8 cellular contexts compared by ENCODE assay signal in the genomic region with DNA sequence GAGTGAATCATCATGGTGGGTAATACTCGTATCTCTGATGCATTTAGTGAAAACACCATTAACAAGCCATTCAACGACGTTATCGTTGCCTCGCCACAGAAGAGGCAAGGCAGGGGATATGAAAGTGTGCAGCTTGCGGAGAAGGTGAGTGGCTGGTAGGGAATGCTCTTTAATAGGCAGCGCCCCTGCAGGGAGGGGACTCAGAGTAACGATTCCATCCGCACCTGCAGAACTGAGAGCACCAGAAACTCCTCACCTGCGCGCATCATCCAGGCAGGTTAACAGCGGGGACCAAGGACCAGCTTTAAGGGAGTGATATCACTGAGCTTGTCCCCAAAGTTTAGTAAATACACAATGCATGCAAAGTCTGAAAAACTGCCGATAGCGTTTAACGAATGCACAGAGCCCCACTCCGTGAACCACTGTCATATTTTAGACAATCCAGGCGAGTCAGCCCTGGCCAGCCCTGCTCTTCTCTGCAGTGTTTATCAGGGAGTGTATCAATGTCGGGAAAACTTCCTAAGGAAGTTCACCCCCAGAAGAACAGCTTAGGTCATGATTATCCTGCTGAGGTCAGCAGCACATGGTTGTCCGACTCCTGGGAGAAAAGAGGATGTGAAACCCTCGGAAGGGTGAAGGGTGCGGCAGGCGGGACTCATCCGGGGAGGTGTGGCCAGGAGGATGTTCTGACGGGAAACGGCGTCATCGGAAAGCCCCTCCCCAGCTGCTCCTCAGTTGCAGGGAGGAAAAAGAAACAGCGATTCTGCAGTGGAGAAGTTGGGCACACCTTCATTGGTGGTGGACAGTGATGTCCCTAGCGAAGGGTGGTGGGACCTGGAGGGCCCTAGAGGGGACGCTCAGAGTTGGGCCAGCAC.
DNase-seq lines count a peak whose midpoint lies in the region; ATAC-seq, FAIRE-seq and TF ChIP-seq lines count a peak whose summit lies in the region.

No MANE protein-coding gene starts in this region.

- peaks cover 42 to 82% of the 10 kb centered on the region in 2 experiments for H3K27me3 ChIP-seq in K562 (ENCODE audit: control insufficient read depth in 2 of 2, insufficient read depth in 2 of 2, low read length in 2 of 2)
- peaks cover 0 to 17% (median 3%) of the 10 kb centered on the region in 3 donors for H3K27me3 ChIP-seq in stomach

- no peak overlapping the region; a peak in 1 of 4 replicates for H3K9ac ChIP-seq in K562 (ENCODE audit: insufficient read depth in 1 of 2, low read depth in 2 of 2, low read length in 2 of 2)

- no peak for FAIRE-seq in K562 (lab: Jason Lieb, UNC)

- H3K27ac ChIP-seq in K562 (ENCODE audit: extremely low read depth, low read depth, low read length) (no peak overlapping the region), stomach (peak overlapping the region in 3 of 5 donors; percentile 8 to 66 (median 60))

- intact Hi-C loops in K562 (cut with micrococcal nuclease) (no loop called here), stomach (cut with DNase I; ENCODE audit: low total_unique reads) (no loop called here)

- no TSS peak for BruUV-seq in K562 (replicated peaks; lab: Mats Ljungman, UMichigan)

- H3K4me3 ChIP-seq in K562 (no peak overlapping the region), stomach (no peak overlapping the region)

- TF ChIP-seq RAD21 in K562 (CRISPR knock-in tag; conservative IDR thresholded peaks at IDR 0.05 in 1 of 2, IDR thresholded peaks at IDR 0.05 in 1 of 2) = no peak

- DNase-seq in NCI-H82 (lab: John Stamatoyannopoulos, UW) = peak; percentile 36
- DNase-seq in NCI-H82 treated with DMSO at 0.1 percent for 48 hours (lab: John Stamatoyannopoulos, UW; ENCODE audit: unreplicated experiment) = no peak
- DNase-seq in T-helper 1 cell = peak in 4 of 5 donors; percentile 24 to 77 (median 38)
- DNase-seq in K562 (ENCODE audit: extremely low read depth in 1 of 4, low spot score in 3 of 4) = peak in 1 of 4 experiments; percentile 28
- DNase-seq in medulla oblongata (ENCODE audit: extremely low spot score) = peak; percentile 88
- peak; percentile 57 for DNase-seq in stomach
- DNase-seq in NCI-H1436 (lab: John Stamatoyannopoulos, UW) = no peak
- no peak for DNase-seq in NCI-H2081 treated with DMSO at 0.1 percent for 48 hours (lab: John Stamatoyannopoulos, UW)

- H2AFZ ChIP-seq in K562 (ENCODE audit: low read depth, low read length) = no peak overlapping the region

- H3K4me2 ChIP-seq in K562 (ENCODE audit: insufficient read depth, low read length) = no peak overlapping the region

- no peaks in the 10 kb centered on the region for H3K4me1 ChIP-seq in K562 (replicated peaks in 1 of 2; ENCODE audit: control insufficient read depth in 2 of 2, insufficient read depth in 2 of 2, low read length in 2 of 2)
- H3K4me1 ChIP-seq in stomach = no peaks in the 10 kb centered on the region

- H3K9me3 ChIP-seq in K562 (replicated peaks; ENCODE audit: control insufficient read depth, insufficient read depth, low read depth, low read length) = peaks cover 3% of the 10 kb centered on the region; the same call in 1 of the 2 replicates
- H3K9me3 ChIP-seq in stomach = peaks cover 0 to 14% (median 5%) of the 10 kb centered on the region in 4 donors

- no peak for TF ChIP-seq POLR2A in K562 (conservative IDR thresholded peaks at IDR 0.05)
- TF ChIP-seq POLR2A in stomach (IDR thresholded peaks at IDR 0.05) = no peak

- CTCF ChIA-PET in K562 (lab: Yijun Ruan, JAX; ENCODE audit: low intra/inter-chr PET ratio) = no interaction called here

- no peaks in the 10 kb centered on the region for H3K36me3 ChIP-seq in K562 (ENCODE audit: control insufficient read depth, insufficient read depth, low read length)
- no peaks in the 10 kb centered on the region for H3K36me3 ChIP-seq in stomach

- H3K79me2 ChIP-seq in K562 (ENCODE audit: control insufficient read depth, insufficient read depth, low read length) = no peaks in the 10 kb centered on the region

- in situ Hi-C loops in K562 (cut with MboI) = no loop called here

- no peak for TF ChIP-seq EP300 in K562 (IDR thresholded peaks at IDR 0.05; ENCODE audit: low read length)
- TF ChIP-seq EP300 in stomach (IDR thresholded peaks at IDR 0.05) = no peak

- 6% methylated on average over 30 of the region's 30 CpGs for WGBS in K562 (ENCODE audit: insufficient coverage, low coverage, missing lambda C conversion rate)
- WGBS in stomach, 5 donors = 59 to 72% (median 65%) methylated on average over 30 of the region's 30 CpGs

- peaks cover 15% of the 10 kb centered on the region; the same call in 1 of the 2 replicates for H4K20me1 ChIP-seq in K562 (replicated peaks; ENCODE audit: control insufficient read depth, insufficient read depth, low read length)

- H3K9me1 ChIP-seq in K562 (ENCODE audit: control insufficient read depth, insufficient read depth, low read length) = no peaks in the 10 kb centered on the region

- POLR2A ChIA-PET in K562 (lab: Yijun Ruan, JAX) = interaction anchor here (0.7 to 1.0 kb wide), 2 partner anchors 14 to 93 kb away, joined by 3 read pairs; no protein-coding TSS in a partner anchor

- TF ChIP-seq CTCF in K562 (IDR thresholded peaks at IDR 0.05 in 2 of 3, conservative IDR thresholded peaks at IDR 0.05 in 1 of 3; ENCODE audit: insufficient read depth in 2 of 3, low read depth in 1 of 3, low read length in 3 of 3) (no peak), stomach (IDR thresholded peaks at IDR 0.05) (no peak)

- ATAC-seq in K562 = peak; percentile 69

TF ChIP-seq in K562, 482 proteins besides CTCF, POLR2A, EP300 and RAD21 (continues in another document):
- no peak for TF ChIP-seq CREBBP (IDR thresholded peaks at IDR 0.05; ENCODE audit: low read depth, low read length)
- TF ChIP-seq L3MBTL2 (IDR thresholded peaks at IDR 0.05) = peak; percentile 56; the same call in 1 of the 2 replicates
- TF ChIP-seq MYC (IDR thresholded peaks at IDR 0.05; ENCODE audit: low read depth, low read length) = peak; percentile 52; the same call in 1 of the 2 replicates
- no peak for TF ChIP-seq MYC (CRISPR knock-in tag; IDR thresholded peaks at IDR 0.05; ENCODE audit: borderline replicate concordance, low read depth)
- TF ChIP-seq FOSL1 (tag; conservative IDR thresholded peaks at IDR 0.05) = 0 out of 2 replicates have a peak, but pooled peaks have one; percentile 38
- peak; percentile 48; the same call in 1 of the 2 replicates for TF ChIP-seq SPI1 (IDR thresholded peaks at IDR 0.05; ENCODE audit: borderline replicate concordance, low read depth, low read length)
- peak; percentile 48; the same call in 1 of the 2 replicates for TF ChIP-seq ATF7 (IDR thresholded peaks at IDR 0.05)
- TF ChIP-seq KAT2B (IDR thresholded peaks at IDR 0.05; ENCODE audit: low read depth, low read length) = no peak
- TF ChIP-seq, protein P1, sequence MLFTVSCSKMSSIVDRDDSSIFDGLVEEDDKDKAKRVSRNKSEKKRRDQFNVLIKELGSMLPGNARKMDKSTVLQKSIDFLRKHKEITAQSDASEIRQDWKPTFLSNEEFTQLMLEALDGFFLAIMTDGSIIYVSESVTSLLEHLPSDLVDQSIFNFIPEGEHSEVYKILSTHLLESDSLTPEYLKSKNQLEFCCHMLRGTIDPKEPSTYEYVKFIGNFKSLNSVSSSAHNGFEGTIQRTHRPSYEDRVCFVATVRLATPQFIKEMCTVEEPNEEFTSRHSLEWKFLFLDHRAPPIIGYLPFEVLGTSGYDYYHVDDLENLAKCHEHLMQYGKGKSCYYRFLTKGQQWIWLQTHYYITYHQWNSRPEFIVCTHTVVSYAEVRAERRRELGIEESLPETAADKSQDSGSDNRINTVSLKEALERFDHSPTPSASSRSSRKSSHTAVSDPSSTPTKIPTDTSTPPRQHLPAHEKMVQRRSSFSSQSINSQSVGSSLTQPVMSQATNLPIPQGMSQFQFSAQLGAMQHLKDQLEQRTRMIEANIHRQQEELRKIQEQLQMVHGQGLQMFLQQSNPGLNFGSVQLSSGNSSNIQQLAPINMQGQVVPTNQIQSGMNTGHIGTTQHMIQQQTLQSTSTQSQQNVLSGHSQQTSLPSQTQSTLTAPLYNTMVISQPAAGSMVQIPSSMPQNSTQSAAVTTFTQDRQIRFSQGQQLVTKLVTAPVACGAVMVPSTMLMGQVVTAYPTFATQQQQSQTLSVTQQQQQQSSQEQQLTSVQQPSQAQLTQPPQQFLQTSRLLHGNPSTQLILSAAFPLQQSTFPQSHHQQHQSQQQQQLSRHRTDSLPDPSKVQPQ (CRISPR knock-in tag; IDR thresholded peaks at IDR 0.05; ENCODE audit: borderline replicate concordance) = no peak
- no peak for TF ChIP-seq ATF1 (CRISPR knock-in tag; IDR thresholded peaks at IDR 0.05)
- TF ChIP-seq ATF1 (tag; IDR thresholded peaks at IDR 0.05) = peak; percentile 49
- no peak for TF ChIP-seq ZKSCAN1 (IDR thresholded peaks at IDR 0.05; ENCODE audit: low read depth, low read length)
- TF ChIP-seq PHF8 (IDR thresholded peaks at IDR 0.05; ENCODE audit: borderline replicate concordance, low read length) = no peak
- TF ChIP-seq MAFK (IDR thresholded peaks at IDR 0.05; ENCODE audit: low read length) = peak; percentile 68; the same call in 1 of the 2 replicates
- TF ChIP-seq NR2C2 (CRISPR knock-in tag; IDR thresholded peaks at IDR 0.05) = no peak
- TF ChIP-seq NR2C2 (tag; IDR thresholded peaks at IDR 0.05) = peak; percentile 54; the same call in 1 of the 2 replicates
- TF ChIP-seq U2AF1 (optimal IDR thresholded peaks at IDR 0.05; ENCODE audit: low read depth, low read length) = no peak
- TF ChIP-seq, protein P2, sequence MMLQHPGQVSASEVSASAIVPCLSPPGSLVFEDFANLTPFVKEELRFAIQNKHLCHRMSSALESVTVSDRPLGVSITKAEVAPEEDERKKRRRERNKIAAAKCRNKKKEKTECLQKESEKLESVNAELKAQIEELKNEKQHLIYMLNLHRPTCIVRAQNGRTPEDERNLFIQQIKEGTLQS (IDR thresholded peaks at IDR 0.05) = 0 out of 2 replicates have a peak, but pooled peaks have one; percentile 8
- TF ChIP-seq, protein P2 (CRISPR knock-in tag; conservative IDR thresholded peaks at IDR 0.05) = no peak
- TF ChIP-seq CREM (IDR thresholded peaks at IDR 0.05; ENCODE audit: low read depth) = peak; percentile 55
- TF ChIP-seq BCOR (IDR thresholded peaks at IDR 0.05) = no peak
- no peak for TF ChIP-seq JUND (IDR thresholded peaks at IDR 0.05; ENCODE audit: borderline replicate concordance, low read depth, low read length)
- 0 out of 3 replicates have a peak, but pooled peaks have one; percentile 47 for TF ChIP-seq JUND (tag; IDR thresholded peaks at IDR 0.05; ENCODE audit: borderline replicate concordance, low read depth, low read length)
- peak; percentile 61 for TF ChIP-seq MAFG (tag; conservative IDR thresholded peaks at IDR 0.05)
- peak; percentile 39; the same call in 1 of the 2 replicates for TF ChIP-seq CTBP1 (IDR thresholded peaks at IDR 0.05; ENCODE audit: borderline replicate concordance)
- no peak for TF ChIP-seq RFX7 (CRISPR knock-in tag; IDR thresholded peaks at IDR 0.05)

Comparison
In these comparisons a context has a peak if more than half of its experiments do, and no peak if none do; other contexts are left out.
1. DNase-seq: peak in NCI-H82 (single experiment), T-helper 1 cell (4 of 5), medulla oblongata (single experiment) and stomach (single experiment); none in NCI-H82 treated with DMSO at 0.1 percent for 48 hours (single experiment), NCI-H1436 (single experiment) and NCI-H2081 treated with DMSO at 0.1 percent for 48 hours (single experiment).